ENCODE assay signal across 2 cellular contexts in the genomic region with DNA sequence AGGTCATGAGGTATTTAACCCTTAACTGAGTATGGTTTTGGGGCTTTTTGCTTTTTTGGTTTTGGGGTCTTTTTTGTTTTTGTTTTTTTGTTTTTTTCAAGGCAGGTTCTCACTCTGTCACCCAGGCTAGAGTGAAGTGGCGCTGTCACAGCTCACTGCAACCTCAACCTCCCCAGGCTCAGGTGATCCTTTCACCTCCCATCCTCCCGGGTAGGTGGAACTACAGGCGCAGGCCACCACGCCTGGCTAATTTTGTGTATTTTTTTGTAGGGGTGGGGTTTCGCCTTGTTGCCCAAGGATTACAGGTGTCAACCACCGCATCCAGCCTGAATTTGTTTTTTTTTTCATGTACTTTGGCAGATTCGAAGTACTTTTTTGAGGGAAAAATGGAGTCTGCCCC.
A peak's percentile ranks its signal among the peaks of the same experiment; 100 is the strongest.
TF ChIP-seq lines count a peak whose summit lies in the region.

No MANE protein-coding gene starts in this region.

TF ChIP-seq in GM23338, 12 proteins besides CTCF, POLR2A, EP300 and RAD21 (continues in another document):
- TF ChIP-seq ZNF331 (CRISPR knock-in tag; IDR thresholded peaks at IDR 0.05; ENCODE audit: low read depth), result no peak
- no peak for TF ChIP-seq NANOG (IDR thresholded peaks at IDR 0.05; ENCODE audit: borderline replicate concordance)
- TF ChIP-seq, protein P1, sequence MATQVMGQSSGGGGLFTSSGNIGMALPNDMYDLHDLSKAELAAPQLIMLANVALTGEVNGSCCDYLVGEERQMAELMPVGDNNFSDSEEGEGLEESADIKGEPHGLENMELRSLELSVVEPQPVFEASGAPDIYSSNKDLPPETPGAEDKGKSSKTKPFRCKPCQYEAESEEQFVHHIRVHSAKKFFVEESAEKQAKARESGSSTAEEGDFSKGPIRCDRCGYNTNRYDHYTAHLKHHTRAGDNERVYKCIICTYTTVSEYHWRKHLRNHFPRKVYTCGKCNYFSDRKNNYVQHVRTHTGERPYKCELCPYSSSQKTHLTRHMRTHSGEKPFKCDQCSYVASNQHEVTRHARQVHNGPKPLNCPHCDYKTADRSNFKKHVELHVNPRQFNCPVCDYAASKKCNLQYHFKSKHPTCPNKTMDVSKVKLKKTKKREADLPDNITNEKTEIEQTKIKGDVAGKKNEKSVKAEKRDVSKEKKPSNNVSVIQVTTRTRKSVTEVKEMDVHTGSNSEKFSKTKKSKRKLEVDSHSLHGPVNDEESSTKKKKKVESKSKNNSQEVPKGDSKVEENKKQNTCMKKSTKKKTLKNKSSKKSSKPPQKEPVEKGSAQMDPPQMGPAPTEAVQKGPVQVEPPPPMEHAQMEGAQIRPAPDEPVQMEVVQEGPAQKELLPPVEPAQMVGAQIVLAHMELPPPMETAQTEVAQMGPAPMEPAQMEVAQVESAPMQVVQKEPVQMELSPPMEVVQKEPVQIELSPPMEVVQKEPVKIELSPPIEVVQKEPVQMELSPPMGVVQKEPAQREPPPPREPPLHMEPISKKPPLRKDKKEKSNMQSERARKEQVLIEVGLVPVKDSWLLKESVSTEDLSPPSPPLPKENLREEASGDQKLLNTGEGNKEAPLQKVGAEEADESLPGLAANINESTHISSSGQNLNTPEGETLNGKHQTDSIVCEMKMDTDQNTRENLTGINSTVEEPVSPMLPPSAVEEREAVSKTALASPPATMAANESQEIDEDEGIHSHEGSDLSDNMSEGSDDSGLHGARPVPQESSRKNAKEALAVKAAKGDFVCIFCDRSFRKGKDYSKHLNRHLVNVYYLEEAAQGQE (IDR thresholded peaks at IDR 0.05; ENCODE audit: unreplicated experiment), result no peak
- no peak for TF ChIP-seq POLR2AphosphoS5 (IDR thresholded peaks at IDR 0.05; ENCODE audit: low read depth)
- TF ChIP-seq EZH2phosphoT487 (IDR thresholded peaks at IDR 0.05; ENCODE audit: unreplicated experiment), result no peak
- no peak for TF ChIP-seq ZNF114 (CRISPR knock-in tag; IDR thresholded peaks at IDR 0.05)
- no peak for TF ChIP-seq JUNB (IDR thresholded peaks at IDR 0.05; ENCODE audit: unreplicated experiment)
- no peak for TF ChIP-seq STAT1 (IDR thresholded peaks at IDR 0.05; ENCODE audit: unreplicated experiment)
- no peak for TF ChIP-seq CREB1 (CRISPR knock-in tag; IDR thresholded peaks at IDR 0.05; ENCODE audit: low read depth)
- no peak for TF ChIP-seq EZH2 (IDR thresholded peaks at IDR 0.05; ENCODE audit: low read depth, unreplicated experiment)
- TF ChIP-seq, protein P2, sequence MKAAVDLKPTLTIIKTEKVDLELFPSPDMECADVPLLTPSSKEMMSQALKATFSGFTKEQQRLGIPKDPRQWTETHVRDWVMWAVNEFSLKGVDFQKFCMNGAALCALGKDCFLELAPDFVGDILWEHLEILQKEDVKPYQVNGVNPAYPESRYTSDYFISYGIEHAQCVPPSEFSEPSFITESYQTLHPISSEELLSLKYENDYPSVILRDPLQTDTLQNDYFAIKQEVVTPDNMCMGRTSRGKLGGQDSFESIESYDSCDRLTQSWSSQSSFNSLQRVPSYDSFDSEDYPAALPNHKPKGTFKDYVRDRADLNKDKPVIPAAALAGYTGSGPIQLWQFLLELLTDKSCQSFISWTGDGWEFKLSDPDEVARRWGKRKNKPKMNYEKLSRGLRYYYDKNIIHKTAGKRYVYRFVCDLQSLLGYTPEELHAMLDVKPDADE (IDR thresholded peaks at IDR 0.05), result no peak

TF ChIP-seq in GM12878, 131 proteins besides CTCF, POLR2A, EP300 and RAD21:
- no peak for TF ChIP-seq WRNIP1 (IDR thresholded peaks at IDR 0.05; ENCODE audit: borderline replicate concordance, low read depth, low read length)
- no peak for TF ChIP-seq ESRRA (IDR thresholded peaks at IDR 0.05; ENCODE audit: low read length)
- TF ChIP-seq, protein P3, sequence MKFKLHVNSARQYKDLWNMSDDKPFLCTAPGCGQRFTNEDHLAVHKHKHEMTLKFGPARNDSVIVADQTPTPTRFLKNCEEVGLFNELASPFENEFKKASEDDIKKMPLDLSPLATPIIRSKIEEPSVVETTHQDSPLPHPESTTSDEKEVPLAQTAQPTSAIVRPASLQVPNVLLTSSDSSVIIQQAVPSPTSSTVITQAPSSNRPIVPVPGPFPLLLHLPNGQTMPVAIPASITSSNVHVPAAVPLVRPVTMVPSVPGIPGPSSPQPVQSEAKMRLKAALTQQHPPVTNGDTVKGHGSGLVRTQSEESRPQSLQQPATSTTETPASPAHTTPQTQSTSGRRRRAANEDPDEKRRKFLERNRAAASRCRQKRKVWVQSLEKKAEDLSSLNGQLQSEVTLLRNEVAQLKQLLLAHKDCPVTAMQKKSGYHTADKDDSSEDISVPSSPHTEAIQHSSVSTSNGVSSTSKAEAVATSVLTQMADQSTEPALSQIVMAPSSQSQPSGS (IDR thresholded peaks at IDR 0.05; ENCODE audit: low read length), result no peak
- no peak for TF ChIP-seq TCF3 (IDR thresholded peaks at IDR 0.05; ENCODE audit: borderline replicate concordance, insufficient read depth, low read depth, low read length)
- TF ChIP-seq IKZF2 (IDR thresholded peaks at IDR 0.05), result 0 out of 4 replicates have a peak, but pooled peaks of 1 of the 2 experiments have one; percentile 7
- no peak for TF ChIP-seq IKZF1 (conservative IDR thresholded peaks at IDR 0.05)
